In genomic region chr22:29072979-29073617, GRCh38 we compare ENCODE assay signal across 8 cellular contexts. TPM values are rescaled to one million over a fixed set of nuclear protein-coding genes. Genes with fewer than 3 reads are reported as not detected.
DNase-seq lines count a peak whose midpoint lies in the region; ATAC-seq, FAIRE-seq and TF ChIP-seq lines count a peak whose summit lies in the region.

Gene KREMEN1, plus strand, starts transcription at chr22:29073035. Its CDS starts 96 bp downstream, at chr22:29073131.

- H3K4me3 ChIP-seq in CD8-positive, alpha-beta T cell (ENCODE audit: low read depth, low read length) = peak within 1 kb of the TSS; percentile 61
- peak within 1 kb of the TSS; percentile 66 for H3K4me3 ChIP-seq in Jurkat, Clone E6-1 (ENCODE audit: low read length)
- peak within 1 kb of the TSS; percentile 46 to 65 (median 51) for H3K4me3 ChIP-seq in H1 (ENCODE audit: extremely low read depth in 1 of 4, insufficient read depth in 2 of 4, low read depth in 3 of 4, low read length in 4 of 4)

- peak within 1 kb of the TSS; percentile 79 to 88 for H3K4me2 ChIP-seq in H1 (ENCODE audit: insufficient read depth in 1 of 2, low read depth in 2 of 2, low read length in 2 of 2)

- H3K9ac ChIP-seq in H1 (replicated peaks in 1 of 4; ENCODE audit: extremely low read depth in 1 of 4, low read depth in 3 of 4, low read length in 3 of 4) = no peak within 1 kb of the TSS; a peak in 1 of 7 replicates

- H3K27me3 ChIP-seq in CD8-positive, alpha-beta T cell (ENCODE audit: insufficient read depth, low read length) = peaks cover 18% of the 10 kb centered on the region
- H3K27me3 ChIP-seq in H1 (replicated peaks in 1 of 4; ENCODE audit: control insufficient read depth in 3 of 4, extremely low read depth in 1 of 4, insufficient read depth in 3 of 4, low read length in 3 of 4) = peaks cover 9 to 51% (median 48%) of the 10 kb centered on the region in 4 experiments

- H3K79me2 ChIP-seq in H1 (ENCODE audit: control insufficient read depth in 1 of 2, insufficient read depth in 2 of 2, low read length in 2 of 2) = no peaks in the 10 kb centered on the region

- no peaks in the 10 kb centered on the region for H3K9me3 Mint-ChIP-seq in CD8-positive, alpha-beta T cell
- no peaks in the 10 kb centered on the region for H3K9me3 Mint-ChIP-seq in naive B cell

- no peaks in the 10 kb centered on the region for H3K9me3 ChIP-seq in CD8-positive, alpha-beta T cell (ENCODE audit: low read length)
- no peaks in the 10 kb centered on the region for H3K9me3 ChIP-seq in H1 (ENCODE audit: insufficient read depth in 2 of 2, low read depth in 1 of 2, low read length in 1 of 2)

- H3K27ac ChIP-seq in CD8-positive, alpha-beta T cell (ENCODE audit: low read depth, low read length) = no peak within 1 kb of the TSS
- no peak within 1 kb of the TSS for H3K27ac ChIP-seq in H1 (ENCODE audit: low read depth, low read length)

- H3K14ac ChIP-seq in H1 (ENCODE audit: insufficient read length) = no peak within 1 kb of the TSS

- 5% methylated on average over 15 of the region's 76 CpGs; no CpG with 5 or more reads in 1 of the 2 experiments for WGBS in H1 (ENCODE audit: extremely low coverage in 1 of 2, insufficient coverage in 1 of 2, insufficient read length in 1 of 2, insufficient replicate concordance in 2 of 2, low coverage in 1 of 2, low lambda C conversion rate in 2 of 2, missing lambda C conversion rate in 1 of 2), 2 experiments

- no peak for ATAC-seq in CD8-positive, alpha-beta T cell
- no peak for ATAC-seq in naive B cell (ENCODE audit: low read depth in 2 of 2)
- no peak for ATAC-seq in GM21717 (IDR thresholded peaks at IDR 0.05; ENCODE audit: unreplicated experiment)
- no peak for ATAC-seq in HG02870 (IDR thresholded peaks at IDR 0.05; ENCODE audit: unreplicated experiment)

- no peak within 1 kb of the TSS for H4K5ac ChIP-seq in H1 (ENCODE audit: insufficient read length, low read depth, low read length)

- no peak within 1 kb of the TSS for H3K23ac ChIP-seq in H1 (ENCODE audit: insufficient read length)

- TF ChIP-seq EP300 in H1 (IDR thresholded peaks at IDR 0.05; ENCODE audit: borderline replicate concordance in 1 of 2, low read depth in 2 of 2, low read length in 2 of 2) = no peak

- H3K4me1 ChIP-seq in CD8-positive, alpha-beta T cell (ENCODE audit: insufficient read depth, low read length) = peaks cover 27% of the 10 kb centered on the region
- H3K4me1 ChIP-seq in H1 (replicated peaks in 1 of 4; ENCODE audit: control insufficient read depth in 3 of 4, insufficient read depth in 4 of 4, low read length in 3 of 4) = peaks cover 3 to 9% (median 7%) of the 10 kb centered on the region in 4 experiments

- peak within 1 kb of the TSS; percentile 79 for H3K4me3 Mint-ChIP-seq in CD8-positive, alpha-beta T cell
- H3K4me3 Mint-ChIP-seq in naive B cell = peak within 1 kb of the TSS; percentile 80 to 89 (median 82)

- no peak within 1 kb of the TSS for H3K27ac Mint-ChIP-seq in CD8-positive, alpha-beta T cell
- peak within 1 kb of the TSS in 1 of 6 donors; percentile 22 for H3K27ac Mint-ChIP-seq in naive B cell

- no peak within 1 kb of the TSS; the same call in 1 of the 2 replicates for H2BK5ac ChIP-seq in H1 (ENCODE audit: low read depth, low read length)

- no peak within 1 kb of the TSS for H3K56ac ChIP-seq in H1 (replicated peaks; ENCODE audit: insufficient read length, low read depth, low read length)

- no peak for TF ChIP-seq RAD21 in H1 (IDR thresholded peaks at IDR 0.05 in 1 of 2, conservative IDR thresholded peaks at IDR 0.05 in 1 of 2; ENCODE audit: low read depth in 2 of 2, low read length in 2 of 2)

- H3K36me3 Mint-ChIP-seq in CD8-positive, alpha-beta T cell = no peaks in the 10 kb centered on the region
- H3K36me3 Mint-ChIP-seq in naive B cell = no peaks in the 10 kb centered on the region

- H2BK120ac ChIP-seq in H1 (replicated peaks; ENCODE audit: low read depth, low read length) = no peak within 1 kb of the TSS

- H2AFZ ChIP-seq in H1 (ENCODE audit: low read length) = peak within 1 kb of the TSS; percentile 11; the same call in 1 of the 2 replicates

- no peak within 1 kb of the TSS for H4K91ac ChIP-seq in H1 (replicated peaks; ENCODE audit: insufficient read length, low read length)

- no peak for FAIRE-seq in H1 (lab: Jason Lieb, UNC)

- H3K79me1 ChIP-seq in H1 (ENCODE audit: low read depth, low read length) = no peaks in the 10 kb centered on the region

- H2BK12ac ChIP-seq in H1 (ENCODE audit: low read depth, low read length) = peak within 1 kb of the TSS; percentile 68; the same call in 1 of the 2 replicates

- intact Hi-C loops in CD8-positive, alpha-beta T cell (cut with DNase I, micrococcal nuclease) = loop anchor here (1.0 to 5.0 kb wide), 2 partner anchors 121 to 190 kb away; partner anchors contain the start of gene ZNRF3 (in 2 of the 2)

- H3K4ac ChIP-seq in H1 (replicated peaks; ENCODE audit: insufficient read length, low read depth, low read length) = peak within 1 kb of the TSS; percentile 44

- H2BK15ac ChIP-seq in H1 (ENCODE audit: low read length) = no peak within 1 kb of the TSS

- no peak for DNase-seq in CD8-positive, alpha-beta T cell
- DNase-seq in Jurkat, Clone E6-1 (ENCODE audit: low read depth, low spot score) = no peak
- DNase-seq in H1 (ENCODE audit: low read depth in 1 of 2, low spot score in 2 of 2) = peak in 1 of 2 experiments; percentile 78
- peak; percentile 5 for DNase-seq in naive B cell
- DNase-seq in NOMO-1 treated with dmso at 0.1 percent for 144 hours (lab: John Stamatoyannopoulos, UW; ENCODE audit: unreplicated experiment) = no peak
- no peak for DNase-seq in NCI-H524 (lab: John Stamatoyannopoulos, UW)

- H3K4me1 Mint-ChIP-seq in CD8-positive, alpha-beta T cell (ENCODE audit: low read depth) = peaks cover 23% of the 10 kb centered on the region
- H3K4me1 Mint-ChIP-seq in naive B cell = peaks cover 14 to 31% (median 25%) of the 10 kb centered on the region in 3 donors

- H2BK20ac ChIP-seq in H1 (ENCODE audit: low read length) = no peak within 1 kb of the TSS

- H4K20me1 ChIP-seq in H1 (replicated peaks in 1 of 2; ENCODE audit: control insufficient read depth in 1 of 2, insufficient read depth in 2 of 2, low read length in 2 of 2) = peaks cover 3 to 8% of the 10 kb centered on the region in 2 experiments

- POLR2A ChIA-PET in CD8-positive, alpha-beta T cell (lab: Charles Lee) = no interaction called here
- POLR2A ChIA-PET in H1 (lab: Charles Lee; ENCODE audit: partially characterized antibody) = no interaction called here

- H3K27me3 Mint-ChIP-seq in CD8-positive, alpha-beta T cell (ENCODE audit: low read depth) = peaks cover 52% of the 10 kb centered on the region
- H3K27me3 Mint-ChIP-seq in naive B cell = peaks cover 43 to 72% (median 50%) of the 10 kb centered on the region in 3 donors

- no peak for TF ChIP-seq CTCF in CD8-positive, alpha-beta T cell (IDR thresholded peaks at IDR 0.05)
- no peak for TF ChIP-seq CTCF in H1 (IDR thresholded peaks at IDR 0.05; ENCODE audit: control extremely low read depth in 1 of 3, insufficient read depth in 1 of 3, low read depth in 1 of 3, low read length in 3 of 3)

- peak within 1 kb of the TSS; percentile 65; the same call in 1 of the 2 replicates for H2AK5ac ChIP-seq in H1 (ENCODE audit: low read depth, low read length)

- TF ChIP-seq POLR2A in H1 (IDR thresholded peaks at IDR 0.05; ENCODE audit: control extremely low read depth in 1 of 2, low read depth in 2 of 2, low read length in 2 of 2) = no peak

- H3K36me3 ChIP-seq in CD8-positive, alpha-beta T cell (ENCODE audit: insufficient read depth, low read length) = no peaks in the 10 kb centered on the region
- no peaks in the 10 kb centered on the region for H3K36me3 ChIP-seq in H1 (ENCODE audit: control insufficient read depth in 2 of 4, insufficient read depth in 4 of 4, low read length in 3 of 4)

- CTCF ChIA-PET in CD8-positive, alpha-beta T cell (lab: Charles Lee) = no interaction called here
- CTCF ChIA-PET in H1 (lab: Charles Lee; ENCODE audit: partially characterized antibody) = interaction anchor here (1.3 to 1.7 kb wide), 3 partner anchors 81 to 217 kb away, joined by 5 to 6 read pairs (median 5); no protein-coding TSS in a partner anchor

- peaks cover 16% of the 10 kb centered on the region for H3K23me2 ChIP-seq in H1 (ENCODE audit: low read depth, low read length)

- no peak within 1 kb of the TSS for H4K8ac ChIP-seq in H1 (ENCODE audit: extremely low read depth, insufficient read depth, low read length)

- peak within 1 kb of the TSS; percentile 71 for H3K18ac ChIP-seq in H1 (ENCODE audit: extremely low read depth, low read length)

TF ChIP-seq in H1, 55 proteins besides CTCF, POLR2A, EP300 and RAD21:
- TF ChIP-seq KDM4A (IDR thresholded peaks at IDR 0.05; ENCODE audit: low read depth, low read length, severe bottlenecking) = peak; percentile 67
- TF ChIP-seq RBBP5 (IDR thresholded peaks at IDR 0.05; ENCODE audit: borderline replicate concordance, low read depth, low read length) = no peak
- no peak for TF ChIP-seq GABPA (IDR thresholded peaks at IDR 0.05; ENCODE audit: borderline replicate concordance, insufficient read depth, low read length)

RNA-seq across cellular contexts. Expression of gene KREMEN1, which starts in this region (rescaled TPM):
- total RNA-seq in CD8-positive, alpha-beta T cell = not detected
- 18.4 TPM for polyA plus RNA-seq in Jurkat, Clone E6-1 (2012; ENCODE audit: insufficient read depth, insufficient read length)
- total RNA-seq in H1 (2021; fragmentation: NEBNext Ultra II Directional; extraction: Animal tissue kit (Norgen Biotek cat#: 25700)) = 3.2 TPM in 2 replicates
- polyA plus RNA-seq in H1 (2011; rRNA removed) (2.1 and 5.9 TPM in 2 replicates), naive B cell (ENCODE audit: low read depth in 6 of 6) (under 1 TPM in 2 of 6 donors, not detected in 4; 0.12 to 0.20 TPM)
- polyA plus RNA-seq in H1 (2011; cell fraction: cytosol; rRNA removed) = 2.1 TPM
- polyA plus RNA-seq in H1 (2011; cell fraction: nucleus; rRNA removed) = 3.6 TPM
- polyA plus RNA-seq in H1 (2012, experiment 1 of 2) = 1.6 to 2.6 TPM (median 1.9 TPM) in 4 replicates
- 1.8 TPM for polyA plus RNA-seq in H1 (2012, experiment 2 of 2)
- polyA plus RNA-seq in H1 (2013, experiment 1 of 2) = 2.2 TPM
- 2.8 TPM for polyA plus RNA-seq in H1 (2013, experiment 2 of 2)
- 2.0 and 2.5 TPM in 2 replicates for polyA minus RNA-seq in H1 (2011; rRNA and poly(A)+ RNA removed)
- 2.9 TPM for polyA minus RNA-seq in H1 (2011; cell fraction: cytosol; rRNA and poly(A)+ RNA removed)
- 1.7 TPM for polyA minus RNA-seq in H1 (2011; cell fraction: nucleus; rRNA and poly(A)+ RNA removed)

Comparison
In these comparisons a context has a peak if more than half of its experiments do, and no peak if none do; other contexts are left out.
1. Peak in DNase-seq in naive B cell; RNA of the gene not detected or under 1 TPM.